Comparison of ENCODE assay signal across 8 cellular contexts in genomic region chr17:38704645-38705522, GRCh38. TPM values are rescaled to one million over a fixed set of nuclear protein-coding genes. Genes with fewer than 3 reads are reported as not detected.
DNase-seq lines count a peak whose midpoint lies in the region; ATAC-seq and TF ChIP-seq lines count a peak whose summit lies in the region.

TSS of gene MLLT6 (plus strand) at chr17:38705273. CDS start at chr17:38705633, 360 bp downstream.

- ATAC-seq in foreskin keratinocyte, result peak; percentile 45
- no peak for ATAC-seq in GM18870 (IDR thresholded peaks at IDR 0.05; ENCODE audit: unreplicated experiment)

- peak within 1 kb of the TSS; percentile 94 for H3K4me3 Mint-ChIP-seq in nephron progenitor cell

- no peaks in the 10 kb centered on the region for H3K9me3 ChIP-seq in Loucy (ENCODE audit: insufficient read depth, low read depth, low read length)
- no peaks in the 10 kb centered on the region for H3K9me3 ChIP-seq in subcutaneous abdominal adipose tissue (ENCODE audit: control insufficient read depth in 5 of 5, low read length in 5 of 5)

- H3K36me3 ChIP-seq in Loucy (ENCODE audit: insufficient read depth, low read length), result peaks cover 9% of the 10 kb centered on the region; the same call in 1 of the 2 replicates
- peaks cover 0 to 22% (median 19%) of the 10 kb centered on the region in 5 donors for H3K36me3 ChIP-seq in subcutaneous abdominal adipose tissue (ENCODE audit: control insufficient read depth in 5 of 5, insufficient read depth in 5 of 5, low read length in 5 of 5)

- no peaks in the 10 kb centered on the region for H3K9me3 Mint-ChIP-seq in nephron progenitor cell

- H3K27ac ChIP-seq in foreskin keratinocyte, result peak within 1 kb of the TSS; percentile 86
- peak within 1 kb of the TSS; percentile 96 for H3K27ac ChIP-seq in subcutaneous abdominal adipose tissue (ENCODE audit: low read depth, low read length)

- H3K79me2 ChIP-seq in Loucy (ENCODE audit: insufficient read depth, low read length), result peaks cover 62% of the 10 kb centered on the region

- peaks cover 15% of the 10 kb centered on the region for H3K36me3 Mint-ChIP-seq in nephron progenitor cell (ENCODE audit: low read depth)

- H3K4me3 ChIP-seq in Loucy (ENCODE audit: low read length, poor library complexity, severe bottlenecking) (peak within 1 kb of the TSS; percentile 99), subcutaneous abdominal adipose tissue (ENCODE audit: low read depth in 1 of 5, low read length in 5 of 5) (peak within 1 kb of the TSS; percentile 77 to 90 (median 85))

- H3K9me2 ChIP-seq in Loucy (replicated peaks; ENCODE audit: low read depth, low read length), result no peaks in the 10 kb centered on the region

- DNase-seq in DMS79 treated with DMSO at 0.1 percent for 48 hours (lab: John Stamatoyannopoulos, UW), result peak; percentile 76
- peak; percentile 72 for DNase-seq in SK-N-DZ (ENCODE audit: low spot score)
- peak; percentile 81 for DNase-seq in activated naive CD4-positive, alpha-beta T cell treated with Interleukin-2 at 50 U/mL for 16 hours
- DNase-seq in foreskin keratinocyte, result peak in 1 of 2 donors; percentile 57
- peak; percentile 77 for DNase-seq in nephron progenitor cell

- TF ChIP-seq CTCF in Loucy (conservative IDR thresholded peaks at IDR 0.05; ENCODE audit: low read length) (no peak), foreskin keratinocyte (conservative IDR thresholded peaks at IDR 0.05) (no peak), nephron progenitor cell (IDR thresholded peaks at IDR 0.05) (no peak)

- H3K4me1 ChIP-seq in Loucy (ENCODE audit: insufficient read depth, low read length, poor library complexity, severe bottlenecking), result peaks cover 42% of the 10 kb centered on the region
- H3K4me1 ChIP-seq in foreskin keratinocyte, result no peaks in the 10 kb centered on the region
- H3K4me1 ChIP-seq in subcutaneous abdominal adipose tissue (ENCODE audit: control insufficient read depth in 5 of 5, insufficient read depth in 5 of 5, low read length in 5 of 5), result peaks cover 5 to 63% (median 49%) of the 10 kb centered on the region in 5 donors

- peaks cover 36% of the 10 kb centered on the region for H4K20me1 ChIP-seq in Loucy (ENCODE audit: insufficient read depth, low read length, poor library complexity, severe bottlenecking)

- peak within 1 kb of the TSS; percentile 73 for H2AFZ ChIP-seq in Loucy (ENCODE audit: low read length)

- H3K4me1 Mint-ChIP-seq in nephron progenitor cell, result peaks cover 71% of the 10 kb centered on the region

- H3K27ac Mint-ChIP-seq in nephron progenitor cell, result peak within 1 kb of the TSS; percentile 87

- peaks cover 47% of the 10 kb centered on the region for H3K27me3 Mint-ChIP-seq in nephron progenitor cell (ENCODE audit: low read depth, poor library complexity)

- H3K9ac ChIP-seq in Loucy (ENCODE audit: low read depth, low read length, poor library complexity, severe bottlenecking) (peak within 1 kb of the TSS; percentile 99), subcutaneous abdominal adipose tissue (ENCODE audit: low read length in 5 of 5) (peak within 1 kb of the TSS; percentile 81 to 94 (median 87))

- H3K4me2 ChIP-seq in Loucy (ENCODE audit: low read depth, low read length, poor library complexity, severe bottlenecking), result peak within 1 kb of the TSS; percentile 95

- H3F3A ChIP-seq in Loucy (ENCODE audit: low read depth), result peaks cover 7% of the 10 kb centered on the region

- no peaks in the 10 kb centered on the region for H3K27me3 ChIP-seq in Loucy (ENCODE audit: insufficient read depth, low read length, poor library complexity, severe bottlenecking)
- no peaks in the 10 kb centered on the region for H3K27me3 ChIP-seq in foreskin keratinocyte
- no peaks in the 10 kb centered on the region for H3K27me3 ChIP-seq in subcutaneous abdominal adipose tissue (ENCODE audit: control insufficient read depth in 5 of 5, insufficient read depth in 4 of 5, low read length in 5 of 5)

RNA-seq across cellular contexts. Expression of gene MLLT6, which starts in this region (rescaled TPM):
- 24.7 and 25.6 TPM in 2 replicates for polyA plus RNA-seq in SK-N-DZ (2014; cell fraction: cytosol; rRNA removed)
- 88.4 and 109 TPM in 2 replicates for polyA plus RNA-seq in SK-N-DZ (2014; cell fraction: nucleus; rRNA removed)
- 25.6 and 28.8 TPM in 2 replicates for total RNA-seq in foreskin keratinocyte
- 12.3 and 12.8 TPM in 2 replicates for polyA plus RNA-seq in foreskin keratinocyte
